In genomic region chr17:17408236-17408794, GRCh38 we compare ENCODE assay signal across 12 cellular contexts.
DNase-seq lines count a peak whose midpoint lies in the region; ATAC-seq, FAIRE-seq and TF ChIP-seq lines count a peak whose summit lies in the region.
"Had no signal": no experiment of that assay in that cellular context is flagged by ENCODE, and none has a peak within 500 bp of the region (broad histone marks: within the 10 kb centered on the region; RNA-seq: fewer than 3 reads in every experiment).

No MANE protein-coding gene starts in this region.

- peaks cover 58 to 65% of the 10 kb centered on the region in 2 donors for H3K4me1 Mint-ChIP-seq in natural killer cell treated with Interleukin-12 subunit alpha and Interleukin-12 subunit beta and Interleukin-15 and Interleukin-18, amount 100 ng/mL, for 72 hours (ENCODE audit: low read depth in 2 of 2)
- H3K4me1 Mint-ChIP-seq in progenitor cell of endocrine pancreas (ENCODE audit: low read depth), result no peaks in the 10 kb centered on the region

- H3K4me3 ChIP-seq in NB4 (ENCODE audit: low read depth, low read length), result no peak overlapping the region
- no peak overlapping the region for H3K4me3 ChIP-seq in bronchial epithelial cell (ENCODE audit: low read depth, low read length)
- H3K4me3 ChIP-seq: thyroid gland had no signal

- no peaks in the 10 kb centered on the region for H3K36me3 ChIP-seq in bronchial epithelial cell (ENCODE audit: control insufficient read depth, insufficient read depth, low read length)
- H3K36me3 ChIP-seq: thyroid gland had no signal

- peaks cover 2% of the 10 kb centered on the region for H3K27me3 ChIP-seq in bronchial epithelial cell (ENCODE audit: control insufficient read depth, insufficient read depth, low read length)
- H3K27me3 ChIP-seq: thyroid gland had no signal

- H3K4me3 Mint-ChIP-seq in natural killer cell treated with Interleukin-12 subunit alpha and Interleukin-12 subunit beta and Interleukin-15 and Interleukin-18, amount 100 ng/mL, for 72 hours, result peak overlapping the region; percentile 81
- H3K4me3 Mint-ChIP-seq in progenitor cell of endocrine pancreas (ENCODE audit: low read depth), result no peak overlapping the region
- H3K4me3 Mint-ChIP-seq: activated naive CD8-positive, alpha-beta T cell had no signal

- no peak for TF ChIP-seq POLR2A in NB4 (IDR thresholded peaks at IDR 0.05; ENCODE audit: extremely low read depth, insufficient read length)

- peak; percentile 46 for DNase-seq in EL
- DNase-seq in NB4 (ENCODE audit: low read depth), result peak; percentile 88
- peak; percentile 81 for DNase-seq in bronchial epithelial cell (ENCODE audit: low read depth)
- no peak for DNase-seq in natural killer cell treated with Interleukin-12 subunit alpha and Interleukin-12 subunit beta and Interleukin-15 and Interleukin-18, amount 100 ng/mL, for 72 hours (ENCODE audit: low spot score)
- DNase-seq in NCI-H146 (lab: John Stamatoyannopoulos, UW), result no peak
- no peak for DNase-seq in middle frontal gyrus (ENCODE audit: extremely low spot score, low spot score)
- DNase-seq in RKO (ENCODE audit: low spot score), result no peak
- no peak for DNase-seq in progenitor cell of endocrine pancreas (ENCODE audit: low spot score, unreplicated experiment)
- DNase-seq: effector CD8-positive, alpha-beta T cell; stimulated activated CD4-positive, alpha-beta T cell treated with anti-CD3 and anti-CD28 coated beads, Interleukin-1b, Interleukin-23, amount 100 ng/mL, for 48 hours; thyroid gland had no signal

- peak overlapping the region; percentile 80 to 91 for H3K27ac Mint-ChIP-seq in natural killer cell treated with Interleukin-12 subunit alpha and Interleukin-12 subunit beta and Interleukin-15 and Interleukin-18, amount 100 ng/mL, for 72 hours
- H3K27ac Mint-ChIP-seq in progenitor cell of endocrine pancreas, result no peak overlapping the region
- H3K27ac Mint-ChIP-seq: activated naive CD8-positive, alpha-beta T cell had no signal

- no peak for FAIRE-seq in bronchial epithelial cell (lab: Jason Lieb, UNC)

- no peaks in the 10 kb centered on the region for H3K9me3 Mint-ChIP-seq in natural killer cell treated with Interleukin-12 subunit alpha and Interleukin-12 subunit beta and Interleukin-15 and Interleukin-18, amount 100 ng/mL, for 72 hours
- H3K9me3 Mint-ChIP-seq in progenitor cell of endocrine pancreas (ENCODE audit: low read depth), result no peaks in the 10 kb centered on the region

- peaks cover 0 to 8% of the 10 kb centered on the region in 2 donors for H3K27me3 Mint-ChIP-seq in natural killer cell treated with Interleukin-12 subunit alpha and Interleukin-12 subunit beta and Interleukin-15 and Interleukin-18, amount 100 ng/mL, for 72 hours
- H3K27me3 Mint-ChIP-seq in progenitor cell of endocrine pancreas, result peaks cover 21% of the 10 kb centered on the region
- H3K27me3 Mint-ChIP-seq: activated naive CD8-positive, alpha-beta T cell had no signal

- no peaks in the 10 kb centered on the region for H3K36me3 Mint-ChIP-seq in natural killer cell treated with Interleukin-12 subunit alpha and Interleukin-12 subunit beta and Interleukin-15 and Interleukin-18, amount 100 ng/mL, for 72 hours
- H3K36me3 Mint-ChIP-seq in progenitor cell of endocrine pancreas (ENCODE audit: insufficient read depth), result no peaks in the 10 kb centered on the region
- H3K36me3 Mint-ChIP-seq: activated naive CD8-positive, alpha-beta T cell had no signal

- no peak for TF ChIP-seq CTCF in NB4 (IDR thresholded peaks at IDR 0.05; ENCODE audit: low read depth, low read length)
- TF ChIP-seq CTCF in bronchial epithelial cell (IDR thresholded peaks at IDR 0.05; ENCODE audit: insufficient read depth, low read length, severe bottlenecking), result no peak
- TF ChIP-seq CTCF in progenitor cell of endocrine pancreas (IDR thresholded peaks at IDR 0.05; ENCODE audit: unreplicated experiment), result no peak

- ATAC-seq in natural killer cell treated with Interleukin-12 subunit alpha and Interleukin-12 subunit beta and Interleukin-15 and Interleukin-18, amount 100 ng/mL, for 72 hours, result peak; percentile 87 to 93

Comparison
In these comparisons a context has a peak if more than half of its experiments do, and no peak if none do; other contexts are left out.
1. DNase-seq: peak in EL (single experiment), NB4 (single experiment) and bronchial epithelial cell (single experiment); none in natural killer cell treated with Interleukin-12 subunit alpha and Interleukin-12 subunit beta and Interleukin-15 and Interleukin-18, amount 100 ng/mL, for 72 hours (single experiment), NCI-H146 (single experiment), middle frontal gyrus (single experiment), RKO (single experiment) and progenitor cell of endocrine pancreas (single experiment).